12 cellular contexts compared by ENCODE assay signal in genomic region chr18:3688682-3689081, GRCh38.
DNase-seq lines count a peak whose midpoint lies in the region; ATAC-seq, FAIRE-seq and TF ChIP-seq lines count a peak whose summit lies in the region.
"Had no signal": no experiment of that assay in that cellular context is flagged by ENCODE, and none has a peak within 500 bp of the region (broad histone marks: within the 10 kb centered on the region; RNA-seq: fewer than 3 reads in every experiment).

No MANE protein-coding gene starts in this region.

- FAIRE-seq in H1 (lab: Jason Lieb, UNC) (no peak), GM12892 (lab: Jason Lieb, UNC) (no peak)

- no peak for TF ChIP-seq RAD21 in H1 (IDR thresholded peaks at IDR 0.05 in 1 of 2, conservative IDR thresholded peaks at IDR 0.05 in 1 of 2; ENCODE audit: low read depth in 2 of 2, low read length in 2 of 2)

- H3K18ac ChIP-seq in H1 (ENCODE audit: extremely low read depth, low read length), result no peak overlapping the region

- no peak overlapping the region for H2BK15ac ChIP-seq in H1 (ENCODE audit: low read length)

- H3K56ac ChIP-seq in H1 (replicated peaks; ENCODE audit: insufficient read length, low read depth, low read length), result peak overlapping the region; percentile 28

- no peak overlapping the region for H3K27ac ChIP-seq in H1 (ENCODE audit: low read depth, low read length)
- peak overlapping the region; percentile 54 for H3K27ac ChIP-seq in osteoblast (ENCODE audit: low read depth, low read length)
- H3K27ac ChIP-seq: upper lobe of left lung had no signal

- no peaks in the 10 kb centered on the region for H4K20me1 ChIP-seq in H1 (replicated peaks in 1 of 2; ENCODE audit: control insufficient read depth in 1 of 2, insufficient read depth in 2 of 2, low read length in 2 of 2)
- H4K20me1 ChIP-seq in osteoblast (ENCODE audit: insufficient read depth, low read length), result no peaks in the 10 kb centered on the region

- H4K8ac ChIP-seq in H1 (ENCODE audit: extremely low read depth, insufficient read depth, low read length), result no peak overlapping the region

- H2BK5ac ChIP-seq in H1 (ENCODE audit: low read depth, low read length), result no peak overlapping the region

- H4K5ac ChIP-seq in H1 (ENCODE audit: insufficient read length, low read depth, low read length), result no peak overlapping the region

- H2BK120ac ChIP-seq in H1 (replicated peaks; ENCODE audit: low read depth, low read length), result no peak overlapping the region

- H3K36me3 ChIP-seq in H1 (ENCODE audit: control insufficient read depth in 2 of 4, insufficient read depth in 4 of 4, low read length in 3 of 4) (no peaks in the 10 kb centered on the region), osteoblast (ENCODE audit: insufficient read depth, low read length) (no peaks in the 10 kb centered on the region)
- H3K36me3 ChIP-seq: upper lobe of left lung had no signal

- no peaks in the 10 kb centered on the region for H3K23me2 ChIP-seq in H1 (ENCODE audit: low read depth, low read length)

- WGBS in H1 (ENCODE audit: extremely low coverage in 1 of 2, insufficient coverage in 1 of 2, insufficient read length in 1 of 2, insufficient replicate concordance in 2 of 2, low coverage in 1 of 2, low lambda C conversion rate in 2 of 2, missing lambda C conversion rate in 1 of 2), 2 experiments, result 75% methylated on average over 5 of the region's 5 CpGs; no CpG with 5 or more reads in 1 of the 2 experiments

- TF ChIP-seq EP300 in H1 (IDR thresholded peaks at IDR 0.05; ENCODE audit: borderline replicate concordance in 1 of 2, low read depth in 2 of 2, low read length in 2 of 2), result no peak

- no peaks in the 10 kb centered on the region for H3K27me3 ChIP-seq in H1 (replicated peaks in 1 of 4; ENCODE audit: control insufficient read depth in 3 of 4, extremely low read depth in 1 of 4, insufficient read depth in 3 of 4, low read length in 3 of 4)
- H3K27me3 ChIP-seq in osteoblast (ENCODE audit: insufficient read depth, low read length), result no peaks in the 10 kb centered on the region
- H3K27me3 ChIP-seq: upper lobe of left lung had no signal

- DNase-seq in DMS79 (lab: John Stamatoyannopoulos, UW), result peak; percentile 37
- peak; percentile 58 for DNase-seq in NCI-H2196 (lab: John Stamatoyannopoulos, UW; ENCODE audit: unreplicated experiment)
- DNase-seq in H1 (ENCODE audit: low read depth in 1 of 2, low spot score in 2 of 2), result no peak
- DNase-seq in osteoblast (ENCODE audit: insufficient read length, low spot score, missing footprints), result peak; percentile 82
- DNase-seq in GM12892 (ENCODE audit: insufficient read length), result no peak
- DNase-seq in effector CD4-positive, alpha-beta T cell, result no peak
- DNase-seq in activated CD4-positive, CD25-positive, alpha-beta regulatory T cell treated with anti-CD3 and anti-CD28 coated beads, Interleukin-2, amount 50 U/mL, for 72 hours, result no peak
- no peak for DNase-seq in stimulated activated naive CD8-positive, alpha-beta T cell treated with anti-CD3 and anti-CD28 coated beads, Interleukin-15, Interleukin-2, amounts not matched to agents 100 U/mL and 50 U/mL, for 24 hours
- DNase-seq: effector CD8-positive, alpha-beta T cell; GDM1; stimulated activated CD4-positive, alpha-beta T cell treated with anti-CD3 and anti-CD28 coated beads, Interleukin-1b, Interleukin-23, amount 100 ng/mL, for 48 hours; upper lobe of left lung had no signal

- H3K23ac ChIP-seq in H1 (ENCODE audit: insufficient read length), result no peak overlapping the region

- H3K9ac ChIP-seq in H1 (replicated peaks in 1 of 4; ENCODE audit: extremely low read depth in 1 of 4, low read depth in 3 of 4, low read length in 3 of 4), result no peak overlapping the region

- no peak overlapping the region for H2AFZ ChIP-seq in H1 (ENCODE audit: low read length)
- peak overlapping the region; percentile 80 for H2AFZ ChIP-seq in osteoblast (ENCODE audit: low read length)

- no peak overlapping the region for H2BK12ac ChIP-seq in H1 (ENCODE audit: low read depth, low read length)

- H3K4me1 ChIP-seq in H1 (replicated peaks in 1 of 4; ENCODE audit: control insufficient read depth in 3 of 4, insufficient read depth in 4 of 4, low read length in 3 of 4) (peaks cover 0 to 6% (median 0%) of the 10 kb centered on the region in 4 experiments; a peak in 2 of 7 replicates), osteoblast (ENCODE audit: insufficient read depth, low read length) (peaks cover 15% of the 10 kb centered on the region)

- no peak overlapping the region for H4K91ac ChIP-seq in H1 (replicated peaks; ENCODE audit: insufficient read length, low read length)

- no peak for TF ChIP-seq CTCF in H1 (IDR thresholded peaks at IDR 0.05; ENCODE audit: control extremely low read depth in 1 of 3, insufficient read depth in 1 of 3, low read depth in 1 of 3, low read length in 3 of 3)
- TF ChIP-seq CTCF in osteoblast (IDR thresholded peaks at IDR 0.05; ENCODE audit: extremely low read depth, low read depth, low read length), result no peak

- POLR2A ChIA-PET in H1 (lab: Charles Lee; ENCODE audit: partially characterized antibody), result no interaction called here

- no peaks in the 10 kb centered on the region for H3K79me1 ChIP-seq in H1 (ENCODE audit: low read depth, low read length)

- H3K4me3 ChIP-seq in H1 (ENCODE audit: extremely low read depth in 1 of 4, insufficient read depth in 2 of 4, low read depth in 3 of 4, low read length in 4 of 4), result no peak overlapping the region
- no peak overlapping the region for H3K4me3 ChIP-seq in osteoblast (ENCODE audit: insufficient read depth, low read length)
- H3K4me3 ChIP-seq: upper lobe of left lung had no signal

- H3K4me2 ChIP-seq in H1 (ENCODE audit: insufficient read depth in 1 of 2, low read depth in 2 of 2, low read length in 2 of 2), result peak overlapping the region in 1 of 2 experiments; percentile 9; a peak in 1 of 4 replicates
- peak overlapping the region; percentile 61 for H3K4me2 ChIP-seq in osteoblast (ENCODE audit: insufficient read depth, low read length)

- no peak overlapping the region for H3K14ac ChIP-seq in H1 (ENCODE audit: insufficient read length)

- H2BK20ac ChIP-seq in H1 (ENCODE audit: low read length), result no peak overlapping the region

- TF ChIP-seq POLR2A in H1 (IDR thresholded peaks at IDR 0.05; ENCODE audit: control extremely low read depth in 1 of 2, low read depth in 2 of 2, low read length in 2 of 2) (no peak), GM12892 (IDR thresholded peaks at IDR 0.05; ENCODE audit: low read depth, low read length) (no peak)

- no peak overlapping the region for H3K4ac ChIP-seq in H1 (replicated peaks; ENCODE audit: insufficient read length, low read depth, low read length)

- ATAC-seq in stimulated activated naive CD8-positive, alpha-beta T cell treated with anti-CD3 and anti-CD28 coated beads, Interleukin-15, Interleukin-2, amounts not matched to agents 100 U/mL and 50 U/mL, for 24 hours, result no peak

- no peaks in the 10 kb centered on the region for H3K79me2 ChIP-seq in H1 (ENCODE audit: control insufficient read depth in 1 of 2, insufficient read depth in 2 of 2, low read length in 2 of 2)
- H3K79me2 ChIP-seq in osteoblast (ENCODE audit: insufficient read depth, low read length), result no peaks in the 10 kb centered on the region

- no peak overlapping the region for H2AK5ac ChIP-seq in H1 (ENCODE audit: low read depth, low read length)

- no peaks in the 10 kb centered on the region for H3K9me3 ChIP-seq in H1 (ENCODE audit: insufficient read depth in 2 of 2, low read depth in 1 of 2, low read length in 1 of 2)
- no peaks in the 10 kb centered on the region for H3K9me3 ChIP-seq in osteoblast (ENCODE audit: low read depth, low read length)
- H3K9me3 ChIP-seq: upper lobe of left lung had no signal

- CTCF ChIA-PET in H1 (lab: Charles Lee; ENCODE audit: partially characterized antibody), result no interaction called here

TF ChIP-seq in H1, 55 proteins besides CTCF, POLR2A, EP300 and RAD21:
- TF ChIP-seq TEAD4 (IDR thresholded peaks at IDR 0.05; ENCODE audit: low read depth, low read length) (peak; percentile 4; the same call in 1 of the 2 replicates), KDM1A (IDR thresholded peaks at IDR 0.05; ENCODE audit: borderline replicate concordance, low read length) (peak; percentile 36; the same call in 1 of the 2 replicates), CHD1 (IDR thresholded peaks at IDR 0.05; ENCODE audit: low read depth, low read length) (no peak)
TF ChIP-seq in H1: peak in this region for 2.

Comparison
In these comparisons a context has a peak if more than half of its experiments do, and no peak if none do; other contexts are left out.
1. DNase-seq: peak in DMS79 (single experiment), NCI-H2196 (single experiment) and osteoblast (single experiment); none in H1 (0 of 2), GM12892 (single experiment), effector CD4-positive, alpha-beta T cell (single experiment), activated CD4-positive, CD25-positive, alpha-beta regulatory T cell treated with anti-CD3 and anti-CD28 coated beads, Interleukin-2, amount 50 U/mL, for 72 hours (single experiment) and stimulated activated naive CD8-positive, alpha-beta T cell treated with anti-CD3 and anti-CD28 coated beads, Interleukin-15, Interleukin-2, amounts not matched to agents 100 U/mL and 50 U/mL, for 24 hours (single experiment).